11 cellular contexts compared by ENCODE assay signal in the genomic region with DNA sequence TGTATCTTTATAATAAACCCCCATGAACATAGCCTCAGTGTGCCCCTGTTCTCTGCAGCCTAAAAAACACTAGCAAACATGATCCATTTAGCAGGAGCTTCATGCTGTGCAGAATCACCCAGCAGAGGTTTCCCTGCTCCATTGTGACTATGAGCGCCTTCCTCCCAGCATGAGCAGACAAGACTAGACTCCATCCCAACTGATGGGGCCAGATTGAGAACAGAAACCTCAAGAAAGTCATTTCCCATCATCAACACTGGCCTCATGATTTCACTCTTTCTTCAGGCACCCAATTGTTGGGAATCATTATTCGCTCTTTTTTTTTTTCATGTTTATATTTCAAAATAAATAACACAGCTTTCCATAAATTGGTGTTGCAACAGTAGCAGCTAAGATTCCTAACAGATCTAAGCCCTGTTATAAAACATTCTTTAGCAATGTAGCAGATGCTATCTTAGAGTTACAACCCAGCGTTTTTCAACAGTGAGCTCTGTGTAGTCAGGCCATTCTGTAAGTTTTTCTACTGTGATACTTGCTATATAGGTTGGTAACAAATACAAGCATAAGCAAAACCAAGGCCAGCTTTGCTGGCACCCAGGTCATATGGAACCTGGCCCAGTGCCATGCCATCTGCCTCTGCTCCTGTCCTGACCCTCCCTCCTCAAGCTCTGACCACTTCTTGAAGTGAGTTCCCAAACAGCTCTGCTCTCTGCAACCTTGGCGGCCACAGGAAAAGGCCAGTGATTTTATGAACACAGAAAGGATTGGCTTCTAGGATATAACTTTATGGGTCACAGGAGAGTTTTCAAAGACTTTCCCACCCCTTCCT. TPM values are rescaled to one million over a fixed set of nuclear protein-coding genes. Genes with fewer than 3 reads are reported as not detected.
DNase-seq lines count a peak whose midpoint lies in the region; ATAC-seq, FAIRE-seq and TF ChIP-seq lines count a peak whose summit lies in the region.
"Had no signal": no experiment of that assay in that cellular context is flagged by ENCODE, and none has a peak within 500 bp of the region (broad histone marks: within the 10 kb centered on the region; RNA-seq: fewer than 3 reads in every experiment).

No MANE protein-coding gene starts in this region.

- no peaks in the 10 kb centered on the region for H3K9me3 ChIP-seq in T-helper 17 cell (ENCODE audit: control insufficient read depth, low read length, poor library complexity, severe bottlenecking)
- no peaks in the 10 kb centered on the region for H3K9me3 ChIP-seq in hepatocyte (ENCODE audit: low read depth)
- no peaks in the 10 kb centered on the region for H3K9me3 ChIP-seq in testis
- no peaks in the 10 kb centered on the region for H3K9me3 ChIP-seq in CD8-positive, alpha-beta T cell (ENCODE audit: low read length)

- TF ChIP-seq POLR2A in testis (IDR thresholded peaks at IDR 0.05) (no peak), GM12891 (IDR thresholded peaks at IDR 0.05; ENCODE audit: low read depth, low read length) (no peak)

- H3K4me3 Mint-ChIP-seq in activated CD8-positive, alpha-beta T cell treated with anti-CD3 and anti-CD28 coated beads, Interleukin-2, amount 10 ng/mL, durations not matched to agents 7 days and 5 days: no peak overlapping the region
- H3K4me3 Mint-ChIP-seq in activated CD8-positive, alpha-beta T cell treated with anti-CD3 and anti-CD28 coated beads for 36 hours: no peak overlapping the region
- no peak overlapping the region for H3K4me3 Mint-ChIP-seq in T-helper 17 cell
- no peak overlapping the region for H3K4me3 Mint-ChIP-seq in CD8-positive, alpha-beta T cell
- H3K4me3 Mint-ChIP-seq: activated T-helper 1 cell treated with anti-CD3 and anti-CD28 coated beads, Interleukin-12 subunit alpha, Interleukin-12 subunit beta, Interleukin-2, Interleukin-4 antibody, amounts not matched to agents 30 ng/mL and 10 ng/mL and 1 ng/mL, durations not matched to agents 14 hours and 24 hours and 36 hours had no signal

- no peak for TF ChIP-seq CTCF in activated CD8-positive, alpha-beta T cell treated with anti-CD3 and anti-CD28 coated beads for 36 hours (IDR thresholded peaks at IDR 0.05)
- TF ChIP-seq CTCF in hepatocyte (IDR thresholded peaks at IDR 0.05; ENCODE audit: poor library complexity) (no peak), testis (IDR thresholded peaks at IDR 0.05) (no peak)
- no peak for TF ChIP-seq CTCF in CD8-positive, alpha-beta T cell (IDR thresholded peaks at IDR 0.05)

- CTCF ChIA-PET in activated CD8-positive, alpha-beta T cell treated with anti-CD3 and anti-CD28 coated beads, Interleukin-2, amount 10 ng/mL, durations not matched to agents 7 days and 5 days (lab: Charles Lee): interaction anchor here (0.9 to 1.3 kb wide), 2 partner anchors 10 to 12 kb away, joined by 3 to 4 read pairs; a partner anchor contains a TSS
- CTCF ChIA-PET in activated CD8-positive, alpha-beta T cell treated with anti-CD3 and anti-CD28 coated beads for 36 hours (lab: Charles Lee): interaction anchor here (0.8 to 1.2 kb wide), 2 partner anchors 13 to 84 kb away, joined by 3 read pairs; no protein-coding TSS in a partner anchor
- CTCF ChIA-PET in CD8-positive, alpha-beta T cell (lab: Charles Lee): interaction anchor here (0.9 kb wide), 1 partner anchor 188 kb away, joined by 3 read pairs; no protein-coding TSS in a partner anchor

- no peak for FAIRE-seq in GM12891 (lab: Jason Lieb, UNC)

- H3K27ac ChIP-seq in hepatocyte (peak overlapping the region; percentile 57), testis (peak overlapping the region; percentile 14 to 68)
- no peak overlapping the region for H3K27ac ChIP-seq in CD8-positive, alpha-beta T cell (ENCODE audit: low read depth, low read length)
- H3K27ac ChIP-seq: PC-9 had no signal

- no peak for DNase-seq in activated CD8-positive, alpha-beta T cell treated with anti-CD3 and anti-CD28 coated beads, Interleukin-2, amount 10 ng/mL, durations not matched to agents 7 days and 5 days
- DNase-seq in activated CD8-positive, alpha-beta T cell treated with anti-CD3 and anti-CD28 coated beads for 36 hours: no peak
- DNase-seq in T-helper 17 cell: no peak
- no peak for DNase-seq in hepatocyte (ENCODE audit: low spot score)
- no peak for DNase-seq in testis
- DNase-seq in CD8-positive, alpha-beta T cell: no peak
- DNase-seq in GM12891 (ENCODE audit: insufficient read length, low spot score): no peak
- DNase-seq: NCI-H146 had no signal

- WGBS in hepatocyte (ENCODE audit: low lambda C conversion rate, missing lambda C conversion rate): 80% methylated on average over 4 of the region's 4 CpGs
- 70 to 74% methylated on average over 4 of the region's 4 CpGs for WGBS in testis, 2 donors

- no peaks in the 10 kb centered on the region for H4K20me1 ChIP-seq in hepatocyte (ENCODE audit: insufficient read depth, poor library complexity, severe bottlenecking)

- H3K27me3 ChIP-seq in hepatocyte (no peaks in the 10 kb centered on the region), testis (no peaks in the 10 kb centered on the region)
- H3K27me3 ChIP-seq in CD8-positive, alpha-beta T cell (ENCODE audit: insufficient read depth, low read length): no peaks in the 10 kb centered on the region

- H3K4me2 ChIP-seq in hepatocyte: no peak overlapping the region
- H3K4me2 ChIP-seq: PC-9 had no signal

- no peaks in the 10 kb centered on the region for H3K27me3 Mint-ChIP-seq in activated CD8-positive, alpha-beta T cell treated with anti-CD3 and anti-CD28 coated beads, Interleukin-2, amount 10 ng/mL, durations not matched to agents 7 days and 5 days (ENCODE audit: low read depth)
- H3K27me3 Mint-ChIP-seq in activated CD8-positive, alpha-beta T cell treated with anti-CD3 and anti-CD28 coated beads for 36 hours: no peaks in the 10 kb centered on the region
- no peaks in the 10 kb centered on the region for H3K27me3 Mint-ChIP-seq in T-helper 17 cell
- H3K27me3 Mint-ChIP-seq in CD8-positive, alpha-beta T cell (ENCODE audit: low read depth): no peaks in the 10 kb centered on the region

- peaks cover 60% of the 10 kb centered on the region for H3K4me1 Mint-ChIP-seq in activated CD8-positive, alpha-beta T cell treated with anti-CD3 and anti-CD28 coated beads, Interleukin-2, amount 10 ng/mL, durations not matched to agents 7 days and 5 days (ENCODE audit: low read depth)
- peaks cover 40% of the 10 kb centered on the region for H3K4me1 Mint-ChIP-seq in activated CD8-positive, alpha-beta T cell treated with anti-CD3 and anti-CD28 coated beads for 36 hours (ENCODE audit: low read depth)
- H3K4me1 Mint-ChIP-seq in T-helper 17 cell: peaks cover 31% of the 10 kb centered on the region
- H3K4me1 Mint-ChIP-seq in CD8-positive, alpha-beta T cell (ENCODE audit: low read depth): peaks cover 50% of the 10 kb centered on the region

- H3K4me1 ChIP-seq in hepatocyte (ENCODE audit: insufficient read depth) (peaks cover 27% of the 10 kb centered on the region), testis (peaks cover 39% of the 10 kb centered on the region)
- H3K4me1 ChIP-seq in CD8-positive, alpha-beta T cell (ENCODE audit: insufficient read depth, low read length): peaks cover 7% of the 10 kb centered on the region

- no peak for ATAC-seq in activated CD8-positive, alpha-beta T cell treated with anti-CD3 and anti-CD28 coated beads, Interleukin-2, amount 10 ng/mL, durations not matched to agents 7 days and 5 days
- ATAC-seq in activated CD8-positive, alpha-beta T cell treated with anti-CD3 and anti-CD28 coated beads for 36 hours: no peak
- ATAC-seq in T-helper 17 cell (no peak), GM21619 (IDR thresholded peaks at IDR 0.05; ENCODE audit: unreplicated experiment) (no peak)
- no peak for ATAC-seq in CD8-positive, alpha-beta T cell

- peaks cover 31% of the 10 kb centered on the region for H3K36me3 Mint-ChIP-seq in activated CD8-positive, alpha-beta T cell treated with anti-CD3 and anti-CD28 coated beads, Interleukin-2, amount 10 ng/mL, durations not matched to agents 7 days and 5 days (ENCODE audit: low read depth)
- peaks cover 3% of the 10 kb centered on the region for H3K36me3 Mint-ChIP-seq in activated CD8-positive, alpha-beta T cell treated with anti-CD3 and anti-CD28 coated beads for 36 hours (ENCODE audit: low read depth)
- H3K36me3 Mint-ChIP-seq in T-helper 17 cell (ENCODE audit: low read depth): peaks cover 2% of the 10 kb centered on the region
- H3K36me3 Mint-ChIP-seq in CD8-positive, alpha-beta T cell: peaks cover 28% of the 10 kb centered on the region

- H3K27ac Mint-ChIP-seq in activated CD8-positive, alpha-beta T cell treated with anti-CD3 and anti-CD28 coated beads, Interleukin-2, amount 10 ng/mL, durations not matched to agents 7 days and 5 days: peak overlapping the region; percentile 64
- H3K27ac Mint-ChIP-seq in activated CD8-positive, alpha-beta T cell treated with anti-CD3 and anti-CD28 coated beads for 36 hours: no peak overlapping the region
- peak overlapping the region; percentile 57 for H3K27ac Mint-ChIP-seq in T-helper 17 cell
- H3K27ac Mint-ChIP-seq in CD8-positive, alpha-beta T cell: no peak overlapping the region
- H3K27ac Mint-ChIP-seq: activated T-helper 1 cell treated with anti-CD3 and anti-CD28 coated beads, Interleukin-12 subunit alpha, Interleukin-12 subunit beta, Interleukin-2, Interleukin-4 antibody, amounts not matched to agents 30 ng/mL and 10 ng/mL and 1 ng/mL, durations not matched to agents 14 hours and 24 hours and 36 hours had no signal

- H3K4me3 ChIP-seq in hepatocyte: no peak overlapping the region
- H3K4me3 ChIP-seq in testis: no peak overlapping the region
- H3K4me3 ChIP-seq in CD8-positive, alpha-beta T cell (ENCODE audit: low read depth, low read length): no peak overlapping the region
- H3K4me3 ChIP-seq: PC-9 had no signal

- peaks cover 4% of the 10 kb centered on the region for H3K79me2 ChIP-seq in hepatocyte

- H2AFZ ChIP-seq in hepatocyte: no peak overlapping the region
- H2AFZ ChIP-seq: PC-9 had no signal

- no peaks in the 10 kb centered on the region for H3K36me3 ChIP-seq in hepatocyte (replicated peaks; ENCODE audit: insufficient read depth, low read depth)
- H3K36me3 ChIP-seq in testis (ENCODE audit: low read depth, missing control alignments): no peaks in the 10 kb centered on the region
- H3K36me3 ChIP-seq in CD8-positive, alpha-beta T cell (ENCODE audit: insufficient read depth, low read length): no peaks in the 10 kb centered on the region

- intact Hi-C loops in activated CD8-positive, alpha-beta T cell treated with anti-CD3 and anti-CD28 coated beads for 36 hours (cut with micrococcal nuclease): no loop called here
- intact Hi-C loops in testis (cut with DNase I; ENCODE audit: low total_unique reads): no loop called here
- intact Hi-C loops in CD8-positive, alpha-beta T cell (cut with DNase I, micrococcal nuclease): no loop called here

- H3K9me3 Mint-ChIP-seq in activated CD8-positive, alpha-beta T cell treated with anti-CD3 and anti-CD28 coated beads, Interleukin-2, amount 10 ng/mL, durations not matched to agents 7 days and 5 days (ENCODE audit: insufficient read depth): no peaks in the 10 kb centered on the region
- no peaks in the 10 kb centered on the region for H3K9me3 Mint-ChIP-seq in activated CD8-positive, alpha-beta T cell treated with anti-CD3 and anti-CD28 coated beads for 36 hours
- H3K9me3 Mint-ChIP-seq in CD8-positive, alpha-beta T cell: no peaks in the 10 kb centered on the region
- H3K9me3 Mint-ChIP-seq: activated T-helper 1 cell treated with anti-CD3 and anti-CD28 coated beads, Interleukin-12 subunit alpha, Interleukin-12 subunit beta, Interleukin-2, Interleukin-4 antibody, amounts not matched to agents 30 ng/mL and 10 ng/mL and 1 ng/mL, durations not matched to agents 14 hours and 24 hours and 36 hours had no signal

- POLR2A ChIA-PET in activated CD8-positive, alpha-beta T cell treated with anti-CD3 and anti-CD28 coated beads, Interleukin-2, amount 10 ng/mL, durations not matched to agents 7 days and 5 days (lab: Charles Lee): interaction anchor here (1.2 kb wide), 1 partner anchor 13 kb away, joined by 3 read pairs; a partner anchor contains a TSS
- POLR2A ChIA-PET in activated CD8-positive, alpha-beta T cell treated with anti-CD3 and anti-CD28 coated beads for 36 hours (lab: Charles Lee): interaction anchor here (0.9 to 1.6 kb wide), 2 partner anchors 11 to 13 kb away, joined by 4 to 5 read pairs; a partner anchor contains a TSS
- POLR2A ChIA-PET in CD8-positive, alpha-beta T cell (lab: Charles Lee): no interaction called here

- no peaks in the 10 kb centered on the region for H3K9me2 ChIP-seq in hepatocyte (replicated peaks; ENCODE audit: insufficient read depth)

RNA-seq across cellular contexts. Expression of a gene that starts 13.0 kb away (rescaled TPM):
- 10 to 100 TPM; 22.3 to 25.2 TPM for total RNA-seq in activated CD8-positive, alpha-beta T cell treated with anti-CD3 and anti-CD28 coated beads, Interleukin-2, amount 10 ng/mL, durations not matched to agents 7 days and 5 days
- 10 to 100 TPM; 11.5 to 12.5 TPM for total RNA-seq in activated CD8-positive, alpha-beta T cell treated with anti-CD3 and anti-CD28 coated beads for 36 hours
- total RNA-seq in T-helper 17 cell: 10 to 100 TPM; 15.7 to 18.9 TPM
- 6.1 and 6.9 TPM in 2 replicates for total RNA-seq in hepatocyte
- polyA plus RNA-seq in hepatocyte: 3.0 and 7.5 TPM in 2 replicates
- 10 to 100 TPM; 11.9 to 12.9 TPM for total RNA-seq in testis
- 4.6 TPM for polyA plus RNA-seq in testis (ENCODE audit: insufficient read depth, low read depth, low replicate concordance)
- total RNA-seq in CD8-positive, alpha-beta T cell: 10 to 100 TPM in 1 of 2 experiments, 1 to 10 TPM in 1; 8.4 to 11.1 TPM
- polyA plus RNA-seq in GM12891 (2012; ENCODE audit: low read depth, missing spikeins): 5.7 TPM

RNA-seq across cellular contexts. Expression of a gene that starts 39.1 kb away (rescaled TPM):
- 10 to 100 TPM; 49.7 to 50.2 TPM for total RNA-seq in activated CD8-positive, alpha-beta T cell treated with anti-CD3 and anti-CD28 coated beads, Interleukin-2, amount 10 ng/mL, durations not matched to agents 7 days and 5 days
- total RNA-seq in activated CD8-positive, alpha-beta T cell treated with anti-CD3 and anti-CD28 coated beads for 36 hours: 10 to 100 TPM; 78.6 to 78.7 TPM
- total RNA-seq in T-helper 17 cell (1 to 10 TPM; 8.4 to 9.6 TPM), hepatocyte (43.4 and 47.2 TPM in 2 replicates), testis (10 to 100 TPM; 14.7 to 17.8 TPM)
- polyA plus RNA-seq in hepatocyte (46.9 and 55.7 TPM in 2 replicates), testis (ENCODE audit: insufficient read depth, low read depth, low replicate concordance) (21.8 TPM)
- 1 to 10 TPM; 5.9 to 6.1 TPM for total RNA-seq in CD8-positive, alpha-beta T cell
- 58.6 TPM for polyA plus RNA-seq in GM12891 (2012; ENCODE audit: low read depth, missing spikeins)

Comparison
In these comparisons a context has a peak if more than half of its experiments do, and no peak if none do; other contexts are left out.
1. H3K27ac Mint-ChIP-seq: peak in activated CD8-positive, alpha-beta T cell treated with anti-CD3 and anti-CD28 coated beads, Interleukin-2, amount 10 ng/mL, durations not matched to agents 7 days and 5 days (single experiment) and T-helper 17 cell (single experiment); none in activated CD8-positive, alpha-beta T cell treated with anti-CD3 and anti-CD28 coated beads for 36 hours (single experiment) and CD8-positive, alpha-beta T cell (single experiment).